Comparison of ENCODE assay signal across 8 cellular contexts in the genomic region with DNA sequence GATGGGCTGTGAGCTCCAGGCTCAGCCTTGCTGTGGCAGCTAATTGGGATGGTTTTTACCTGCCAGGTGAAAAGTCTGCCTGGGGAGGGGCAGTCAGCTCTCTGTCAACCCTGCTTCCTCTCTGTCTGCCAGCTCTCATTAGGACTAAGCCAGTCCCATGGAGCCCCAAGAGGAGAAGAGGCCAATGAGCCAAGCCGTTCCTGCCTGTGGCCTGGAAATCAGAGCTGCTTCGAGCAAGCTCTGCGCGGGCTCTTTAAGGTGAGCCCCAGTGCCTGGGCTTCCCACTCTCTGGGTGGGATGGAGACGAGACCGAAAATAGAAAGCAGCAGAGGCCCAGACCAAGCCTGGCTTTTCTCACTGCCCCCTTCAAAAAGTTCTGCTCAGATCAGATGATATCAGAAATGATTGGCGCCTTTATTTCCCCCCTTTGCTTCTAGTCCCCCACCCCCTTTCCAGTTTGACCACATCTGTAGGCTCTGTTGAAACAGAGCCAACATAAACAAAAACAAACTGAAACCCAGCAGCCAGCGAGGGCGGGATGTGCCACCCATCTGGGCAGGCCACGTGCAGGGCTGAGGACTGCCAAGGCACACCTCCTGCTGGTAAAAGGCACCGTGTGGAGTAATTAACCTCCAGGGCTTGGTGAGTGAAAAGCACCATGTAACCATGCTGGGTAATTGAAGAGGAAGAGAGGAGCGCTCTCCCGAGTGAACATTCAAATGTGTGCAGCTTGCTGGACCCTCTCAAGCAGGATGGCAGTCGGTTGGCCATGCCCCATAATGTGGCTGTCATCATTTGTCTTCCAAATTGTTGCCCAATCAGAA.
DNase-seq lines count a peak whose midpoint lies in the region; ATAC-seq and TF ChIP-seq lines count a peak whose summit lies in the region.

No MANE protein-coding gene starts in this region.

- H3K36me3 ChIP-seq in KMS-11 (ENCODE audit: insufficient read depth): no peaks in the 10 kb centered on the region

- peak overlapping the region; percentile 76 for H3K4me2 ChIP-seq in KMS-11

- ATAC-seq in HG03520 (IDR thresholded peaks at IDR 0.05; ENCODE audit: unreplicated experiment): no peak
- ATAC-seq in GM21515 (IDR thresholded peaks at IDR 0.05; ENCODE audit: unreplicated experiment): no peak

- peak overlapping the region; percentile 26; the same call in 1 of the 2 replicates for H3K27ac ChIP-seq in KMS-11

- H4K20me1 ChIP-seq in KMS-11 (ENCODE audit: insufficient read depth): no peaks in the 10 kb centered on the region

- no peak overlapping the region for H3K4me3 ChIP-seq in KMS-11 (IDR thresholded peaks at IDR 0.05; ENCODE audit: insufficient read depth, low read depth, low read length)
- H3K4me3 ChIP-seq in fibroblast of villous mesenchyme (ENCODE audit: low read depth, low read length): peak overlapping the region; percentile 6

- DNase-seq in COR-L47 (lab: John Stamatoyannopoulos, UW) (peak; percentile 91), T follicular helper cell (ENCODE audit: low read depth) (peak; percentile 7), fibroblast of villous mesenchyme (ENCODE audit: low read depth) (peak; percentile 74), putamen (ENCODE audit: low spot score) (peak; percentile 69), foreskin melanocyte (no peak)

- H3K9ac ChIP-seq in KMS-11: peak overlapping the region; percentile 42; the same call in 1 of the 2 replicates

- H3K4me1 ChIP-seq in KMS-11 (ENCODE audit: low read depth, poor library complexity, severe bottlenecking): peaks cover 21% of the 10 kb centered on the region

- no peaks in the 10 kb centered on the region for H3K79me2 ChIP-seq in KMS-11 (ENCODE audit: insufficient read depth, low read depth)

- 0 out of 2 replicates have a peak, but pooled peaks have one; percentile 3 for TF ChIP-seq CTCF in KMS-11 (conservative IDR thresholded peaks at IDR 0.05; ENCODE audit: low read depth, low read length)
- TF ChIP-seq CTCF in fibroblast of villous mesenchyme (IDR thresholded peaks at IDR 0.05; ENCODE audit: insufficient read depth, low read depth, low read length): peak; percentile 12

- peak overlapping the region; percentile 59; the same call in 1 of the 2 replicates for H2AFZ ChIP-seq in KMS-11 (ENCODE audit: low read depth)

- H3K27me3 ChIP-seq in KMS-11 (ENCODE audit: insufficient read depth, low read depth): no peaks in the 10 kb centered on the region
